In the genomic region with DNA sequence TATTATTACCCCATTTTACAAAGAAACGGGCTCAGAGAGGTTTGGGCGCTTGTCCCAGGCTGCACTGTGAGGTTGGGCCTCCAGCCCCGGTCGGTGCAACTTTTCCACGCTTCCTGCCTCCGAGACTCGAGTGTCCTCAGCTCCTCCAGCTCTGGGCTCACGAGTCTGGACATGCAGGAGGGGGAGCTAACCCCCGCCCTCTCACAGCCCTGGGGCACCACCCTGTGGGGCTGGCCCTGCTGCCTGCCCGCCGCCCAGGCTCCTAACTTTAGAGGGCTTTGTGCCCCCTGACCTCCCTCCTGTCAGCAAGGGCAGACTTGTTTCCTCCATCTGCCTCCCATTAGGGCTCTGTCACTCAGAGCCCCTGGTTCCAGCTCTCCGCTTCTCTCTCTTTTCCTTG, we compare ENCODE assay signal across 32 cellular contexts. TPM values are rescaled to one million over a fixed set of nuclear protein-coding genes. Genes with fewer than 3 reads are reported as not detected.
"Had no signal": no experiment of that assay in that cellular context is flagged by ENCODE, and none has a peak within 500 bp of the region (broad histone marks: within the 10 kb centered on the region; RNA-seq: fewer than 3 reads in every experiment).

No MANE protein-coding gene starts in this region.

- H3K4me3 ChIP-seq: adrenal gland, body of pancreas, breast epithelium, MG63, SJSA1 had no signal

- H3K27ac Mint-ChIP-seq: activated CD4-positive, alpha-beta memory T cell treated with anti-CD3 and anti-CD28 coated beads for 36 hours; activated T-helper 1 cell treated with anti-CD3 and anti-CD28 coated beads, Interleukin-12 subunit alpha, Interleukin-12 subunit beta, Interleukin-2, Interleukin-4 antibody, amounts not matched to agents 30 ng/mL and 10 ng/mL and 1 ng/mL, durations not matched to agents 14 hours and 24 hours and 36 hours; T-helper 1 cell treated with Interleukin-12 subunit alpha and Interleukin-12 subunit beta and Interleukin-4 antibody, amounts not matched to agents 30 μg/mL and 1 μg/mL, for 36 hours had no signal

- DNase-seq: activated CD4-positive, alpha-beta memory T cell treated with anti-CD3 and anti-CD28 coated beads for 36 hours; activated CD4-positive, alpha-beta T cell treated with anti-CD3 and anti-CD28 coated beads, Interleukin-2, amount 50 U/mL, for 1 hour; activated CD8-positive, alpha-beta memory T cell treated with anti-CD3 and anti-CD28 coated beads, Interleukin-2, amount 50 U/mL, for 4 hours; activated gamma-delta T cell treated with Interleukin-2 at 50 U/mL for 16 hours; activated T-cell treated with anti-CD3 and anti-CD28 coated beads for 4 hours; activated T-cell treated with anti-CD3 and anti-CD28 coated beads, Interleukin-2, amount 50 U/mL, for 4 hours; body of pancreas; caudate nucleus; cerebellar nuclear complex; Kasumi-1; KG1; MG63; NCI-H1048; NCI-H1105 treated with DMSO at 0.1 percent for 48 hours; NCI-H1436; NCI-H1694; NCI-H1930; NCI-H2081 treated with DMSO at 0.1 percent for 48 hours; NCI-H226; NCI-H524 treated with DMSO at 0.1 percent for 48 hours; RPMI8226; SHP77 treated with DMSO at 0.1 percent for 48 hours; SK-N-SH had no signal

- FAIRE-seq: astrocyte, TTC549 had no signal

- H3K36me3 Mint-ChIP-seq: activated CD4-positive, alpha-beta memory T cell treated with anti-CD3 and anti-CD28 coated beads for 36 hours; activated naive CD4-positive, alpha-beta T cell treated with anti-CD3 and anti-CD28 coated beads, Interleukin-2, amount 50 U/mL, for 72 hours had no signal

- H3K4me3 Mint-ChIP-seq: activated CD4-positive, alpha-beta memory T cell treated with anti-CD3 and anti-CD28 coated beads for 36 hours; activated T-cell treated with anti-CD3 and anti-CD28 coated beads, Interleukin-2, amount 50 U/mL, for 4 hours; activated T-helper 1 cell treated with anti-CD3 and anti-CD28 coated beads, Interleukin-12 subunit alpha, Interleukin-12 subunit beta, Interleukin-2, Interleukin-4 antibody, amounts not matched to agents 30 ng/mL and 10 ng/mL and 1 ng/mL, durations not matched to agents 14 hours and 24 hours and 36 hours; T-helper 1 cell treated with Interleukin-12 subunit alpha and Interleukin-12 subunit beta and Interleukin-4 antibody, amounts not matched to agents 30 μg/mL and 1 μg/mL, for 36 hours; T-helper 2 cell treated with Interferon-gamma antibody and Interleukin-4, amounts not matched to agents 5 μg/mL and 100 μg/mL, for 36 hours had no signal

- H3K27me3 ChIP-seq: adrenal gland, body of pancreas, breast epithelium, MG63, SJSA1 had no signal

- H3K9me3 Mint-ChIP-seq: activated CD4-positive, alpha-beta memory T cell treated with anti-CD3 and anti-CD28 coated beads for 36 hours; activated naive CD4-positive, alpha-beta T cell treated with anti-CD3 and anti-CD28 coated beads, Interleukin-2, amount 50 U/mL, for 72 hours; activated T-cell treated with anti-CD3 and anti-CD28 coated beads, Interleukin-2, amount 50 U/mL, for 4 hours; activated T-helper 1 cell treated with anti-CD3 and anti-CD28 coated beads, Interleukin-12 subunit alpha, Interleukin-12 subunit beta, Interleukin-2, Interleukin-4 antibody, amounts not matched to agents 30 ng/mL and 10 ng/mL and 1 ng/mL, durations not matched to agents 14 hours and 24 hours and 36 hours; T-helper 1 cell treated with Interleukin-12 subunit alpha and Interleukin-12 subunit beta and Interleukin-4 antibody, amounts not matched to agents 30 μg/mL and 1 μg/mL, for 36 hours; T-helper 2 cell treated with Interferon-gamma antibody and Interleukin-4, amounts not matched to agents 5 μg/mL and 100 μg/mL, for 36 hours had no signal

- H3K36me3 ChIP-seq: adrenal gland, breast epithelium, MG63 had no signal

- H3K27me3 Mint-ChIP-seq: activated CD4-positive, alpha-beta memory T cell treated with anti-CD3 and anti-CD28 coated beads for 36 hours had no signal

RNA-seq across cellular contexts. Expression of a gene that starts 19.2 kb away (rescaled TPM):
- total RNA-seq: astrocyte had no signal

RNA-seq across cellular contexts. Expression of a gene that starts 25.4 kb away (rescaled TPM):
- total RNA-seq: activated CD4-positive, alpha-beta memory T cell treated with anti-CD3 and anti-CD28 coated beads for 36 hours; activated T-cell treated with anti-CD3 and anti-CD28 coated beads, Interleukin-2, amount 50 U/mL, for 4 hours; activated T-helper 1 cell treated with anti-CD3 and anti-CD28 coated beads, Interleukin-12 subunit alpha, Interleukin-12 subunit beta, Interleukin-2, Interleukin-4 antibody, amounts not matched to agents 30 ng/mL and 10 ng/mL and 1 ng/mL, durations not matched to agents 14 hours and 24 hours and 36 hours; body of pancreas; SJSA1 had no signal
